ENCODE assay signal across 8 cellular contexts in the genomic region with DNA sequence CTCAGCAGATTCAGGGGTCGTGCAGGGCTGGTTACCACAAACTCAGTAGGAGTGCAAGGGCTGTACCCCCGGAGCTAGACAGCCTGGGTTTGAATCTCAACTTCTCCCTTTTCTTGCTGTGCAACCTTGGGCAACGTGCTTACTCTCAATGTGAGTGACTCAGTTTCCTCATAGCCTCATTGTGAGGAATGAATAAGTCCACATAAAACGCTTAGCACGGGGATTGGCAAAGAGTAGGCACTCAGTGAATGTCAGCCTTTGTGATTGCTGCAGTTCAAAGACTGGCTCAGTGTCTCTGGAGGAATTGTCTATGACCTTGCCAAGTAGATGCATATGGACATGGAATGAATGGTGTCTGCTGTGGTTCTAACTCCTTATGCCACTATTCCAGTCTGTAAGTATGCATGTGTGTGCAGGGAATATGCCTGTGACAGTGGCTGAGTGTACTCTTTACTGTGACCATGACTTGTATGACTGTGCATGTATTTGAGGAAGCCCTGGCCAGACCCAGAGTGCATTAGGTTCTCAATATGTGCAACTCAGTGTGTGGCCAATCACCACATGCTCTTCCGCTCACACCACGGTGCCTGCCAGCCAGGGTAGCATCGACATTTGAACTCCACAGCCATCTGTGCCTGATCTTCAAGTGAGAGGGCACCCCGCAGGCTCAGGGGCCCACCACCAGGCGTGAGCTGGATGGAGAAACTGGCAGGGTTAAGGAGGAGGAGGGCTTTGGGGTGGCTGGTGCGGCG. TPM values are rescaled to one million over a fixed set of nuclear protein-coding genes. Genes with fewer than 3 reads are reported as not detected.
DNase-seq lines count a peak whose midpoint lies in the region; ATAC-seq, FAIRE-seq and TF ChIP-seq lines count a peak whose summit lies in the region.

No MANE protein-coding gene starts in this region.

- H3K36me3 ChIP-seq in neutrophil = no peaks in the 10 kb centered on the region

- FAIRE-seq in A549 (lab: Jason Lieb, UNC) = no peak

- TF ChIP-seq CTCF in A549 (IDR thresholded peaks at IDR 0.05) = no peak
- TF ChIP-seq CTCF in VCaP (conservative IDR thresholded peaks at IDR 0.05) = no peak
- TF ChIP-seq CTCF in neutrophil (IDR thresholded peaks at IDR 0.05) = no peak

- TF ChIP-seq POLR2A in A549 (IDR thresholded peaks at IDR 0.05; ENCODE audit: low read length) = no peak

- no peaks in the 10 kb centered on the region for H3K9me3 ChIP-seq in A549
- no peaks in the 10 kb centered on the region for H3K9me3 ChIP-seq in neutrophil

- peak overlapping the region; percentile 92 for H3K4me2 ChIP-seq in A549

- TF ChIP-seq RAD21 in A549 (conservative IDR thresholded peaks at IDR 0.05 in 1 of 2, IDR thresholded peaks at IDR 0.05 in 1 of 2) = no peak

- H3K4me1 ChIP-seq in A549 = peaks cover 26% of the 10 kb centered on the region
- peaks cover 37 to 40% of the 10 kb centered on the region in 2 experiments for H3K4me1 ChIP-seq in neutrophil (ENCODE audit: control insufficient read depth in 1 of 2, insufficient read depth in 1 of 2, low read depth in 1 of 2, low read length in 1 of 2)

- no peak for DNase-seq in A549 (ENCODE audit: low read depth in 1 of 2, low spot score in 1 of 2)
- DNase-seq in HEK293T (ENCODE audit: extremely low spot score) = no peak
- DNase-seq in fibroblast of peridontal ligament (ENCODE audit: extremely low read depth) = peak; percentile 57
- no peak for DNase-seq in NCI-H1048 (lab: John Stamatoyannopoulos, UW)

- peak overlapping the region; percentile 44 for H3K4me3 ChIP-seq in A549
- H3K4me3 ChIP-seq in neutrophil (ENCODE audit: low read depth in 1 of 2, low read length in 1 of 2) = peak overlapping the region; percentile 72 to 80

- POLR2A ChIA-PET in A549 (lab: Yijun Ruan, JAX) = interaction anchor here (0.5 to 1.4 kb wide), 5 partner anchors 21 to 271 kb away, joined by 3 to 4 read pairs (median 3); no protein-coding TSS in a partner anchor
- POLR2A ChIA-PET in HEK293T (lab: Yijun Ruan, JAX) = interaction anchor here (0.6 to 3.5 kb wide), 11 partner anchors 9 to 239 kb away, joined by 3 to 23 read pairs (median 4); a partner anchor contains a TSS

- peak overlapping the region; percentile 74 to 82 for H3K27ac ChIP-seq in A549
- H3K27ac ChIP-seq in VCaP = peak overlapping the region; percentile 90
- H3K27ac ChIP-seq in neutrophil = peak overlapping the region; percentile 97

- WGBS in A549 (ENCODE audit: missing lambda C conversion rate) = 57% methylated on average over 10 of the region's 12 CpGs

- ATAC-seq in A549 = no peak
- no peak for ATAC-seq in GM18517 (IDR thresholded peaks at IDR 0.05; ENCODE audit: unreplicated experiment)
- no peak for ATAC-seq in GM21367 (IDR thresholded peaks at IDR 0.05; ENCODE audit: unreplicated experiment)

- no peak for TF ChIP-seq EP300 in A549 (IDR thresholded peaks at IDR 0.05)

- H3K27me3 ChIP-seq in neutrophil = no peaks in the 10 kb centered on the region

- CTCF ChIA-PET in A549 (lab: Yijun Ruan, JAX) = interaction anchor here (1.1 to 3.5 kb wide), 6 partner anchors 15 to 65 kb away, joined by 3 to 21 read pairs (median 6); a partner anchor contains a TSS
- CTCF ChIA-PET in HEK293T (lab: Yijun Ruan, JAX) = interaction anchor here (1.3 to 2.1 kb wide), 3 partner anchors 20 to 106 kb away, joined by 3 to 8 read pairs (median 4); no protein-coding TSS in a partner anchor

TF ChIP-seq in A549, 52 proteins besides CTCF, POLR2A, EP300 and RAD21:
- TF ChIP-seq JUN (IDR thresholded peaks at IDR 0.05) (no peak), EHF (CRISPR knock-in tag; IDR thresholded peaks at IDR 0.05) (peak; percentile 36; the same call in 1 of the 2 replicates)

TF ChIP-seq in HEK293T, 16 proteins besides CTCF, POLR2A, EP300 and RAD21:
- no peak for TF ChIP-seq NFRKB (IDR thresholded peaks at IDR 0.05)
- no peak for TF ChIP-seq LEF1 (IDR thresholded peaks at IDR 0.05; ENCODE audit: borderline replicate concordance)
- no peak for TF ChIP-seq ELF4 (IDR thresholded peaks at IDR 0.05)
- TF ChIP-seq BHLHE40 (IDR thresholded peaks at IDR 0.05; ENCODE audit: borderline replicate concordance) = no peak
- TF ChIP-seq FOXK2 (IDR thresholded peaks at IDR 0.05) = no peak
- TF ChIP-seq HDGF (IDR thresholded peaks at IDR 0.05; ENCODE audit: borderline replicate concordance) = peak; percentile 71; the same call in 1 of the 2 replicates
- peak; percentile 27 for TF ChIP-seq L3MBTL2 (conservative IDR thresholded peaks at IDR 0.05)
- TF ChIP-seq, protein P1, sequence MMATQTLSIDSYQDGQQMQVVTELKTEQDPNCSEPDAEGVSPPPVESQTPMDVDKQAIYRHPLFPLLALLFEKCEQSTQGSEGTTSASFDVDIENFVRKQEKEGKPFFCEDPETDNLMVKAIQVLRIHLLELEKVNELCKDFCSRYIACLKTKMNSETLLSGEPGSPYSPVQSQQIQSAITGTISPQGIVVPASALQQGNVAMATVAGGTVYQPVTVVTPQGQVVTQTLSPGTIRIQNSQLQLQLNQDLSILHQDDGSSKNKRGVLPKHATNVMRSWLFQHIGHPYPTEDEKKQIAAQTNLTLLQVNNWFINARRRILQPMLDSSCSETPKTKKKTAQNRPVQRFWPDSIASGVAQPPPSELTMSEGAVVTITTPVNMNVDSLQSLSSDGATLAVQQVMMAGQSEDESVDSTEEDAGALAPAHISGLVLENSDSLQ (IDR thresholded peaks at IDR 0.05) = no peak
- TF ChIP-seq TARDBP (IDR thresholded peaks at IDR 0.05) = no peak
- no peak for TF ChIP-seq SP1 (IDR thresholded peaks at IDR 0.05)

RNA-seq across cellular contexts. Expression of a gene that starts 0.9 kb away (rescaled TPM):
- 3.0 and 5.2 TPM in 2 replicates for polyA plus RNA-seq in A549 (2011; rRNA removed)
- 8.8 and 11.0 TPM in 2 replicates for polyA plus RNA-seq in A549 (2012; cell fraction: cytosol; rRNA removed)
- 12.8 and 13.3 TPM in 2 replicates for polyA plus RNA-seq in A549 (2012; cell fraction: nucleus; rRNA removed)
- polyA plus RNA-seq in A549 (2017; fragmentation: RNase III; extraction: RNeasy Plus Mini Kit Qiagen cat#74134 plus additional on column Dnase treatment) = 4.8 to 5.4 TPM (median 5.0 TPM) in 3 replicates
- 3.5 and 9.3 TPM in 2 replicates for polyA minus RNA-seq in A549 (2011; rRNA and poly(A)+ RNA removed)

RNA-seq across cellular contexts. Expression of a gene that starts 0.9 kb away (rescaled TPM):
- polyA plus RNA-seq in A549 (2011; rRNA removed) (3.1 and 4.5 TPM in 2 replicates), A549 (2017; fragmentation: RNase III; extraction: RNeasy Plus Mini Kit Qiagen cat#74134 plus additional on column Dnase treatment) (4.5 to 5.4 TPM (median 5.3 TPM) in 3 replicates)
- 5.4 and 6.3 TPM in 2 replicates for polyA plus RNA-seq in A549 (2012; cell fraction: cytosol; rRNA removed)
- polyA plus RNA-seq in A549 (2012; cell fraction: nucleus; rRNA removed) = 19.5 and 20.8 TPM in 2 replicates
- 9.5 and 10.2 TPM in 2 replicates for polyA minus RNA-seq in A549 (2011; rRNA and poly(A)+ RNA removed)

RNA-seq across cellular contexts. Expression of a gene that starts 3.3 kb away (rescaled TPM):
- 1.1 and 1.6 TPM in 2 replicates for polyA plus RNA-seq in A549 (2011; rRNA removed)
- 1.2 and 1.4 TPM in 2 replicates for polyA plus RNA-seq in A549 (2012; cell fraction: cytosol; rRNA removed)
- 1.7 and 2.5 TPM in 2 replicates for polyA plus RNA-seq in A549 (2012; cell fraction: nucleus; rRNA removed)
- polyA plus RNA-seq in A549 (2017; fragmentation: RNase III; extraction: RNeasy Plus Mini Kit Qiagen cat#74134 plus additional on column Dnase treatment) = 0.42 to 0.62 TPM (median 0.54 TPM) in 3 replicates
- 1.4 and 3.8 TPM in 2 replicates for polyA minus RNA-seq in A549 (2011; rRNA and poly(A)+ RNA removed)

RNA-seq across cellular contexts. Expression of a gene that starts 7.9 kb away (rescaled TPM):
- polyA plus RNA-seq in A549 (2011; rRNA removed) = 42.2 and 44.5 TPM in 2 replicates
- 126 and 154 TPM in 2 replicates for polyA plus RNA-seq in A549 (2012; cell fraction: cytosol; rRNA removed)
- 245 and 302 TPM in 2 replicates for polyA plus RNA-seq in A549 (2012; cell fraction: nucleus; rRNA removed)
- 79.7 to 86.2 TPM (median 80.9 TPM) in 3 replicates for polyA plus RNA-seq in A549 (2017; fragmentation: RNase III; extraction: RNeasy Plus Mini Kit Qiagen cat#74134 plus additional on column Dnase treatment)
- polyA minus RNA-seq in A549 (2011; rRNA and poly(A)+ RNA removed) = 31.4 and 35.3 TPM in 2 replicates

RNA-seq across cellular contexts. Expression of a gene that starts 21.2 kb away (rescaled TPM):
- polyA plus RNA-seq in A549 (2011; rRNA removed) = not detected in 2 replicates
- polyA plus RNA-seq in A549 (2012; cell fraction: cytosol; rRNA removed) = 0.03 TPM in 1 of 2 replicates, not detected in the other
- 0.06 and 0.16 TPM in 2 replicates for polyA plus RNA-seq in A549 (2012; cell fraction: nucleus; rRNA removed)
- 0.09 TPM in 1 of 3 replicates, not detected in the others for polyA plus RNA-seq in A549 (2017; fragmentation: RNase III; extraction: RNeasy Plus Mini Kit Qiagen cat#74134 plus additional on column Dnase treatment)
- polyA minus RNA-seq in A549 (2011; rRNA and poly(A)+ RNA removed) = not detected in 2 replicates
